ENCODE assay signal across 31 cellular contexts in genomic region chr7:151894131-151895007, GRCh38. TPM values are rescaled to one million over a fixed set of nuclear protein-coding genes. Genes with fewer than 3 reads are reported as not detected.
DNase-seq lines count a peak whose midpoint lies in the region; ATAC-seq, FAIRE-seq and TF ChIP-seq lines count a peak whose summit lies in the region.
"Had no signal": no experiment of that assay in that cellular context is flagged by ENCODE, and none has a peak within 500 bp of the region (broad histone marks: within the 10 kb centered on the region; RNA-seq: fewer than 3 reads in every experiment).

No MANE protein-coding gene starts in this region.

- TF ChIP-seq CTCF in HEK293 (tag by site-specific recombination; IDR thresholded peaks at IDR 0.05), result no peak
- TF ChIP-seq CTCF in mammary epithelial cell (conservative IDR thresholded peaks at IDR 0.05 in 1 of 2, IDR thresholded peaks at IDR 0.05 in 1 of 2; ENCODE audit: extremely low read depth in 1 of 2, insufficient read depth in 1 of 2, low read depth in 1 of 2, low read length in 2 of 2), result no peak
- TF ChIP-seq CTCF in HepG2 (CRISPR knock-in tag; IDR thresholded peaks at IDR 0.05), result no peak
- no peak for TF ChIP-seq CTCF in left ventricle myocardium inferior (IDR thresholded peaks at IDR 0.05; ENCODE audit: borderline replicate concordance)

- H3K4me1 ChIP-seq in HEK293 (ENCODE audit: control insufficient read depth, insufficient read depth, low read length) (no peaks in the 10 kb centered on the region), mammary epithelial cell (ENCODE audit: insufficient read depth, low read length) (peaks cover 10% of the 10 kb centered on the region), HepG2 (ENCODE audit: insufficient read depth, low read length) (peaks cover 17% of the 10 kb centered on the region; the same call in 1 of the 2 replicates), left ventricle myocardium inferior (peaks cover 24% of the 10 kb centered on the region)
- H3K4me1 ChIP-seq: thyroid gland had no signal

- H3K4me2 ChIP-seq in mammary epithelial cell (ENCODE audit: insufficient read depth, low read depth, low read length) (peak overlapping the region; percentile 53), HepG2 (ENCODE audit: low read depth, low read length) (no peak overlapping the region)

- H3K9ac ChIP-seq in mammary epithelial cell (ENCODE audit: insufficient read depth, low read length) (no peak overlapping the region), HepG2 (ENCODE audit: insufficient read depth, low read depth, low read length) (no peak overlapping the region)

- POLR2A ChIA-PET in HEK293 (lab: Yijun Ruan, JAX) (no interaction called here), HepG2 (lab: Yijun Ruan, JAX) (no interaction called here)

- 58% methylated on average over 16 of the region's 39 CpGs for WGBS in mammary epithelial cell (ENCODE audit: low coverage, missing lambda C conversion rate)
- WGBS in HepG2 (ENCODE audit: low lambda C conversion rate), result 58% methylated on average over 36 of the region's 39 CpGs

- no peaks in the 10 kb centered on the region for H3K36me3 Mint-ChIP-seq in stimulated activated effector memory CD8-positive, alpha-beta T cell treated with anti-CD3 and anti-CD28 coated beads, Interleukin-12 subunit alpha, Interleukin-12 subunit beta, amount 100 ng/mL, for 72 hours
- H3K36me3 Mint-ChIP-seq: activated naive CD8-positive, alpha-beta T cell treated with anti-CD3 and anti-CD28 coated beads, Interleukin-2, amount 10 ng/mL, durations not matched to agents 7 days and 5 days; IgD-negative memory B cell; natural killer cell had no signal

- H2AFZ ChIP-seq in mammary epithelial cell (ENCODE audit: low read depth, low read length) (peak overlapping the region; percentile 84), HepG2 (ENCODE audit: low read length) (no peak overlapping the region)

- H3K27me3 ChIP-seq in mammary epithelial cell (ENCODE audit: insufficient read depth, low read length), result peaks cover 2% of the 10 kb centered on the region
- peaks cover 1 to 40% of the 10 kb centered on the region in 2 experiments; a peak in 3 of 5 replicates for H3K27me3 ChIP-seq in HepG2 (ENCODE audit: control insufficient read depth in 1 of 2, insufficient read depth in 2 of 2, low read length in 2 of 2)
- peaks cover 48% of the 10 kb centered on the region for H3K27me3 ChIP-seq in left ventricle myocardium inferior (ENCODE audit: low read depth)
- H3K27me3 ChIP-seq: ovary, SJCRH30, thyroid gland had no signal

- peaks cover 5% of the 10 kb centered on the region for H3K4me1 Mint-ChIP-seq in stimulated activated effector memory CD8-positive, alpha-beta T cell treated with anti-CD3 and anti-CD28 coated beads, Interleukin-12 subunit alpha, Interleukin-12 subunit beta, amount 100 ng/mL, for 72 hours
- H3K4me1 Mint-ChIP-seq: activated naive CD8-positive, alpha-beta T cell treated with anti-CD3 and anti-CD28 coated beads, Interleukin-2, amount 10 ng/mL, durations not matched to agents 7 days and 5 days; natural killer cell had no signal

- no TSS peak for BruUV-seq in mammary epithelial cell (replicated peaks; lab: Mats Ljungman, UMichigan)
- no TSS peak for BruUV-seq in HepG2 (replicated peaks; lab: Mats Ljungman, UMichigan)

- in situ Hi-C loops in mammary epithelial cell (cut with MboI; ENCODE audit: low sequenced_read_pairs in 2 of 2), result no loop called here
- in situ Hi-C loops in HepG2 (cut with HindIII; ENCODE audit: extremely low pct_ligation_motif_present, low pct_unique_long_range_greater_than_20kb), result no loop called here

- no peaks in the 10 kb centered on the region for H3K9me3 Mint-ChIP-seq in stimulated activated effector memory CD8-positive, alpha-beta T cell treated with anti-CD3 and anti-CD28 coated beads, Interleukin-12 subunit alpha, Interleukin-12 subunit beta, amount 100 ng/mL, for 72 hours
- H3K9me3 Mint-ChIP-seq: activated naive CD8-positive, alpha-beta T cell treated with anti-CD3 and anti-CD28 coated beads, Interleukin-2, amount 10 ng/mL, durations not matched to agents 7 days and 5 days; IgD-negative memory B cell; natural killer cell had no signal

- no peak for FAIRE-seq in HepG2 (lab: Jason Lieb, UNC)
- FAIRE-seq: colon, GM12891, islet of Langerhans had no signal

- no peak overlapping the region for H3K27ac Mint-ChIP-seq in stimulated activated effector memory CD8-positive, alpha-beta T cell treated with anti-CD3 and anti-CD28 coated beads, Interleukin-12 subunit alpha, Interleukin-12 subunit beta, amount 100 ng/mL, for 72 hours
- H3K27ac Mint-ChIP-seq: activated naive CD8-positive, alpha-beta T cell treated with anti-CD3 and anti-CD28 coated beads, Interleukin-2, amount 10 ng/mL, durations not matched to agents 7 days and 5 days; IgD-negative memory B cell; natural killer cell had no signal

- H3K4me3 ChIP-seq in HEK293 (ENCODE audit: low read depth, low read length), result no peak overlapping the region
- H3K4me3 ChIP-seq in mammary epithelial cell (replicated peaks in 1 of 3; ENCODE audit: insufficient read depth in 1 of 3, low read depth in 2 of 3, low read length in 3 of 3), result no peak overlapping the region
- no peak overlapping the region for H3K4me3 ChIP-seq in HepG2 (replicated peaks in 1 of 3; ENCODE audit: insufficient read depth in 1 of 3, low read depth in 2 of 3, low read length in 3 of 3)
- H3K4me3 ChIP-seq in left ventricle myocardium inferior, result no peak overlapping the region
- H3K4me3 ChIP-seq: cardiac muscle cell, ovary, SJCRH30, thyroid gland had no signal

- TF ChIP-seq EP300 in HepG2 (IDR thresholded peaks at IDR 0.05; ENCODE audit: low read depth in 2 of 2, low read length in 2 of 2) (no peak), HepG2 (CRISPR knock-in tag; IDR thresholded peaks at IDR 0.05; ENCODE audit: borderline replicate concordance) (no peak)

- H3K4me3 Mint-ChIP-seq in stimulated activated effector memory CD8-positive, alpha-beta T cell treated with anti-CD3 and anti-CD28 coated beads, Interleukin-12 subunit alpha, Interleukin-12 subunit beta, amount 100 ng/mL, for 72 hours, result no peak overlapping the region
- H3K4me3 Mint-ChIP-seq: activated naive CD8-positive, alpha-beta T cell treated with anti-CD3 and anti-CD28 coated beads, Interleukin-2, amount 10 ng/mL, durations not matched to agents 7 days and 5 days; IgD-negative memory B cell; natural killer cell had no signal

- DNase-seq in mammary epithelial cell (no peak), HepG2 (ENCODE audit: low spot score) (no peak), left ventricle myocardium inferior (no peak), GM19240 (ENCODE audit: insufficient read length, low spot score) (no peak)
- no peak for DNase-seq in stimulated activated effector memory CD8-positive, alpha-beta T cell treated with anti-CD3 and anti-CD28 coated beads, Interleukin-12 subunit alpha, Interleukin-12 subunit beta, amount 100 ng/mL, for 72 hours (ENCODE audit: low spot score in 2 of 2)
- DNase-seq: activated CD4-positive, alpha-beta T cell treated with anti-CD3 and anti-CD28 coated beads for 48 hours; activated CD8-positive, alpha-beta memory T cell treated with anti-CD3 and anti-CD28 coated beads for 24 hours; activated gamma-delta T cell; activated naive CD8-positive, alpha-beta T cell treated with anti-CD3 and anti-CD28 coated beads, Interleukin-2, amount 10 ng/mL, durations not matched to agents 7 days and 5 days; activated T-cell treated with anti-CD3 and anti-CD28 coated beads for 4 hours; C1 segment of cervical spinal cord; COR-L47; effector CD8-positive, alpha-beta T cell; natural killer cell; NCI-H2171; NCI-H510A; ovary; SW 1271; T-helper 9 cell; thyroid gland had no signal

- CTCF ChIA-PET in HEK293 (lab: Yijun Ruan, JAX), result interaction anchor here (0.6 kb wide), 1 partner anchor 17 kb away, joined by 3 read pairs; the partner anchor contains the start of gene PRKAG2
- CTCF ChIA-PET in mammary epithelial cell (lab: Charles Lee; ENCODE audit: low non-redundant PET), result no interaction called here
- CTCF ChIA-PET in HepG2 (lab: Yijun Ruan, JAX; ENCODE audit: low intra/inter-chr PET ratio, low total read pairs), result no interaction called here

- no peak for TF ChIP-seq RAD21 in HepG2 (CRISPR knock-in tag; IDR thresholded peaks at IDR 0.05)

- H3K27ac ChIP-seq in HEK293 (ENCODE audit: extremely low read depth, low read depth, low read length) (no peak overlapping the region), mammary epithelial cell (ENCODE audit: insufficient read depth, low read depth, low read length) (no peak overlapping the region), HepG2 (ENCODE audit: extremely low read length, insufficient read depth, low read length) (no peak overlapping the region), left ventricle myocardium inferior (replicated peaks) (no peak overlapping the region)
- H3K27ac ChIP-seq: cardiac muscle cell, epithelial cell of prostate, ovary, thyroid gland, VCaP had no signal

- H3K9me3 ChIP-seq in HEK293 (ENCODE audit: control insufficient read depth, insufficient read depth, low read depth, low read length) (no peaks in the 10 kb centered on the region), mammary epithelial cell (replicated peaks; ENCODE audit: insufficient read depth, low read length) (no peaks in the 10 kb centered on the region), HepG2 (ENCODE audit: low read length) (no peaks in the 10 kb centered on the region), left ventricle myocardium inferior (replicated peaks) (no peaks in the 10 kb centered on the region)
- H3K9me3 ChIP-seq: ovary, SJCRH30, thyroid gland had no signal

- intact Hi-C loops in mammary epithelial cell (cut with micrococcal nuclease) (no loop called here), HepG2 (cut with micrococcal nuclease; ENCODE audit: unreplicated experiment) (no loop called here), left ventricle myocardium inferior (cut with micrococcal nuclease) (no loop called here)

- TF ChIP-seq POLR2A in HepG2 (IDR thresholded peaks at IDR 0.05; ENCODE audit: insufficient read depth in 1 of 2, low read depth in 2 of 2, low read length in 2 of 2), result no peak

- no peaks in the 10 kb centered on the region for H3K79me2 ChIP-seq in mammary epithelial cell (ENCODE audit: insufficient read depth, low read length)
- H3K79me2 ChIP-seq in HepG2 (ENCODE audit: insufficient read depth, low read length), result no peaks in the 10 kb centered on the region

- H4K20me1 ChIP-seq in mammary epithelial cell (ENCODE audit: insufficient read depth, low read length) (no peaks in the 10 kb centered on the region), HepG2 (ENCODE audit: insufficient read depth, low read length) (no peaks in the 10 kb centered on the region)

- no peaks in the 10 kb centered on the region for H3K36me3 ChIP-seq in HEK293 (ENCODE audit: control insufficient read depth in 2 of 2, insufficient read depth in 1 of 2, low read length in 2 of 2)
- H3K36me3 ChIP-seq in mammary epithelial cell (ENCODE audit: insufficient read depth, low read length), result no peaks in the 10 kb centered on the region
- H3K36me3 ChIP-seq in HepG2 (replicated peaks in 1 of 2; ENCODE audit: control insufficient read depth in 1 of 2, insufficient read depth in 2 of 2, low read length in 2 of 2), result no peaks in the 10 kb centered on the region
- no peaks in the 10 kb centered on the region for H3K36me3 ChIP-seq in left ventricle myocardium inferior
- H3K36me3 ChIP-seq: cardiac muscle cell, ovary, SJCRH30, thyroid gland had no signal

- ATAC-seq in HepG2 (no peak), HG02798 (IDR thresholded peaks at IDR 0.05; ENCODE audit: poor library complexity, unreplicated experiment) (no peak)
- peak; percentile 22 for ATAC-seq in stimulated activated effector memory CD8-positive, alpha-beta T cell treated with anti-CD3 and anti-CD28 coated beads, Interleukin-12 subunit alpha, Interleukin-12 subunit beta, amount 100 ng/mL, for 72 hours
- ATAC-seq: HCT116, natural killer cell had no signal

- dilution Hi-C loops in mammary epithelial cell (cut with HindIII; ENCODE audit: low sequenced_read_pairs), result loop anchor here (5.0 kb wide), 1 partner anchor 57 kb away; no protein-coding TSS in a partner anchor

RNA-seq across cellular contexts. Expression of gene PRKAG2, which starts 17.5 kb away (rescaled TPM):
- 10 to 100 TPM; 30.3 to 37.1 TPM for total RNA-seq in mammary epithelial cell
- polyA plus RNA-seq in mammary epithelial cell, result 30.2 TPM
- polyA minus RNA-seq in mammary epithelial cell, result 30.7 TPM
- 1.1 and 1.3 TPM in 2 replicates for total RNA-seq in HepG2 (2016; rRNA removed; fragmentation: Illumina TruSeq; extraction: Trizol)
- total RNA-seq in HepG2 (2016; cell fraction: cytosol; rRNA removed; fragmentation: Illumina TruSeq; extraction: Trizol; ENCODE audit: low read depth), result 1.3 and 1.8 TPM in 2 replicates
- total RNA-seq in HepG2 (2016; cell fraction: insoluble cytoplasmic fraction; rRNA removed; fragmentation: Illumina TruSeq; extraction: Trizol), result 1.2 and 1.3 TPM in 2 replicates
- total RNA-seq in HepG2 (2016; cell fraction: membrane; rRNA removed; fragmentation: Illumina TruSeq; extraction: Trizol), result 2.2 and 2.3 TPM in 2 replicates
- total RNA-seq in HepG2 (2016; cell fraction: nucleus; rRNA removed; fragmentation: Illumina TruSeq; extraction: Trizol), result 0.78 TPM in 2 replicates
- 0.85 and 0.90 TPM in 2 replicates for polyA plus RNA-seq in HepG2 (2011; rRNA removed)
- polyA plus RNA-seq in HepG2 (2011; cell fraction: cytosol; rRNA removed), result 0.47 and 0.62 TPM in 2 replicates
- polyA plus RNA-seq in HepG2 (2011; cell fraction: nucleus; rRNA removed), result 0.83 and 1.2 TPM in 2 replicates
- 0.30 and 0.45 TPM in 2 replicates for polyA plus RNA-seq in HepG2 (2012)
- polyA plus RNA-seq in HepG2 (2016; cell fraction: cytosol; fragmentation: Illumina TruSeq; extraction: Trizol; ENCODE audit: low read depth), result 2.1 and 2.9 TPM in 2 replicates
- 1.7 and 2.3 TPM in 2 replicates for polyA plus RNA-seq in HepG2 (2016; cell fraction: insoluble cytoplasmic fraction; fragmentation: Illumina TruSeq; extraction: Trizol; ENCODE audit: low read depth)
- 3.3 and 3.5 TPM in 2 replicates for polyA plus RNA-seq in HepG2 (2016; cell fraction: membrane; fragmentation: Illumina TruSeq; extraction: Trizol; ENCODE audit: low read depth)
- 2.0 and 3.4 TPM in 2 replicates for polyA plus RNA-seq in HepG2 (2016; cell fraction: nucleus; fragmentation: Illumina TruSeq; extraction: Trizol; ENCODE audit: insufficient read depth, low read depth)
- 0.20 and 0.87 TPM in 2 replicates for polyA minus RNA-seq in HepG2 (2011; rRNA and poly(A)+ RNA removed; ENCODE audit: low replicate concordance)
- not detected in 2 replicates for polyA minus RNA-seq in HepG2 (2011; cell fraction: cytosol; rRNA and poly(A)+ RNA removed)
- 0.75 and 0.77 TPM in 2 replicates for polyA minus RNA-seq in HepG2 (2011; cell fraction: nucleus; rRNA and poly(A)+ RNA removed)
- total RNA-seq in left ventricle myocardium inferior, result 130 TPM

Comparison
In these comparisons a context has a peak if more than half of its experiments do, and no peak if none do; other contexts are left out.
1. RNA of gene PRKAG2, which starts 17.5 kb away (total RNA-seq): 130 TPM in left ventricle myocardium inferior (single experiment) and 30.3 to 37.1 TPM in mammary epithelial cell; 0.78 to 2.3 TPM in HepG2; every median in the first group is over 4 times any median in the second.
2. Of the 63 proteins assayed by ChIP-seq in both HepG2 and HEK293: peak only in HepG2: none; only in HEK293: PATZ1; in both: none; in neither: 62.